1 cellular context compared by ENCODE assay signal in genomic region chrX:38805294-38806053, GRCh38.
A peak's percentile ranks its signal among the peaks of the same experiment; 100 is the strongest.
TF ChIP-seq lines count a peak whose summit lies in the region.

No MANE protein-coding gene starts in this region.

TF ChIP-seq in GM12878, 131 proteins besides CTCF, POLR2A, EP300 and RAD21 (continued from another document):
- TF ChIP-seq, protein P1, sequence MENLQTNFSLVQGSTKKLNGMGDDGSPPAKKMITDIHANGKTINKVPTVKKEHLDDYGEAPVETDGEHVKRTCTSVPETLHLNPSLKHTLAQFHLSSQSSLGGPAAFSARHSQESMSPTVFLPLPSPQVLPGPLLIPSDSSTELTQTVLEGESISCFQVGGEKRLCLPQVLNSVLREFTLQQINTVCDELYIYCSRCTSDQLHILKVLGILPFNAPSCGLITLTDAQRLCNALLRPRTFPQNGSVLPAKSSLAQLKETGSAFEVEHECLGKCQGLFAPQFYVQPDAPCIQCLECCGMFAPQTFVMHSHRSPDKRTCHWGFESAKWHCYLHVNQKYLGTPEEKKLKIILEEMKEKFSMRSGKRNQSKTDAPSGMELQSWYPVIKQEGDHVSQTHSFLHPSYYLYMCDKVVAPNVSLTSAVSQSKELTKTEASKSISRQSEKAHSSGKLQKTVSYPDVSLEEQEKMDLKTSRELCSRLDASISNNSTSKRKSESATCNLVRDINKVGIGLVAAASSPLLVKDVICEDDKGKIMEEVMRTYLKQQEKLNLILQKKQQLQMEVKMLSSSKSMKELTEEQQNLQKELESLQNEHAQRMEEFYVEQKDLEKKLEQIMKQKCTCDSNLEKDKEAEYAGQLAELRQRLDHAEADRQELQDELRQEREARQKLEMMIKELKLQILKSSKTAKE (IDR thresholded peaks at IDR 0.05; ENCODE audit: low read depth, poor library complexity, severe bottlenecking), result no peak
- peak; percentile 56; the same call in 1 of the 2 replicates for TF ChIP-seq ZNF687 (IDR thresholded peaks at IDR 0.05)
- TF ChIP-seq GATAD2B (conservative IDR thresholded peaks at IDR 0.05; ENCODE audit: low read depth), result peak; percentile 24; the same call in 1 of the 2 replicates
- no peak for TF ChIP-seq CREM (IDR thresholded peaks at IDR 0.05; ENCODE audit: low read depth)
- TF ChIP-seq CUX1 (IDR thresholded peaks at IDR 0.05; ENCODE audit: insufficient replicate concordance, low read depth, low read length), result no peak
- peak; percentile 72 for TF ChIP-seq EED (IDR thresholded peaks at IDR 0.05; ENCODE audit: low read depth)
- TF ChIP-seq YY1 (IDR thresholded peaks at IDR 0.05; ENCODE audit: low read depth, low read length), result peak; percentile 80
- TF ChIP-seq NR2F1 (conservative IDR thresholded peaks at IDR 0.05), result no peak
- TF ChIP-seq, protein P2, sequence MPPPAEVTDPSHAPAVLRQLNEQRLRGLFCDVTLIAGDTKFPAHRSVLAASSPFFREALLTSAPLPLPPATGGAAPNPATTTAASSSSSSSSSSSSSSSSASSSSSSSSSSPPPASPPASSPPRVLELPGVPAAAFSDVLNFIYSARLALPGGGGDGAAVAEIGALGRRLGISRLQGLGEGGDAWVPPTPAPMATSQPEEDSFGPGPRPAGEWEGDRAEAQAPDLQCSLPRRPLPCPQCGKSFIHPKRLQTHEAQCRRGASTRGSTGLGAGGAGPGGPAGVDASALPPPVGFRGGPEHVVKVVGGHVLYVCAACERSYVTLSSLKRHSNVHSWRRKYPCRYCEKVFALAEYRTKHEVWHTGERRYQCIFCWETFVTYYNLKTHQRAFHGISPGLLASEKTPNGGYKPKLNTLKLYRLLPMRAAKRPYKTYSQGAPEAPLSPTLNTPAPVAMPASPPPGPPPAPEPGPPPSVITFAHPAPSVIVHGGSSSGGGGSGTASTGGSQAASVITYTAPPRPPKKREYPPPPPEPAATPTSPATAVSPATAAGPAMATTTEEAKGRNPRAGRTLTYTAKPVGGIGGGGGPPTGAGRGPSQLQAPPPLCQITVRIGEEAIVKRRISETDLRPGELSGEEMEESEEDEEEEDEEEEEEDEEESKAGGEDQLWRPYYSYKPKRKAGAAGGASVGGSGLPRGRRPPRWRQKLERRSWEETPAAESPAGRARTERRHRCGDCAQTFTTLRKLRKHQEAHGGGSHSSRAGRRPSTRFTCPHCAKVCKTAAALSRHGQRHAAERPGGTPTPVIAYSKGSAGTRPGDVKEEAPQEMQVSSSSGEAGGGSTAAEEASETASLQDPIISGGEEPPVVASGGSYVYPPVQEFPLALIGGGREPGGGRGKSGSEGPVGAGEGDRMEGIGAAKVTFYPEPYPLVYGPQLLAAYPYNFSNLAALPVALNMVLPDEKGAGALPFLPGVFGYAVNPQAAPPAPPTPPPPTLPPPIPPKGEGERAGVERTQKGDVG (CRISPR knock-in tag; IDR thresholded peaks at IDR 0.05), result no peak
- TF ChIP-seq KDM1A (IDR thresholded peaks at IDR 0.05; ENCODE audit: borderline replicate concordance), result no peak
- TF ChIP-seq ZBTB33 (IDR thresholded peaks at IDR 0.05), result no peak
- TF ChIP-seq CEBPB (IDR thresholded peaks at IDR 0.05; ENCODE audit: borderline replicate concordance in 1 of 2, low read depth in 2 of 2, low read length in 2 of 2), result peak in 1 of 2 experiments; percentile 46; a peak in 1 of 4 replicates
- 0 out of 2 replicates have a peak, but pooled peaks have one; percentile 22 for TF ChIP-seq LARP7 (IDR thresholded peaks at IDR 0.05)
- TF ChIP-seq ZNF24 (IDR thresholded peaks at IDR 0.05), result no peak
- TF ChIP-seq IRF3 (IDR thresholded peaks at IDR 0.05), result no peak
- peak; percentile 86 for TF ChIP-seq RUNX3 (IDR thresholded peaks at IDR 0.05; ENCODE audit: low read length)
- TF ChIP-seq FOXM1 (IDR thresholded peaks at IDR 0.05; ENCODE audit: low read depth, low read length), result no peak
- TF ChIP-seq, protein P3, sequence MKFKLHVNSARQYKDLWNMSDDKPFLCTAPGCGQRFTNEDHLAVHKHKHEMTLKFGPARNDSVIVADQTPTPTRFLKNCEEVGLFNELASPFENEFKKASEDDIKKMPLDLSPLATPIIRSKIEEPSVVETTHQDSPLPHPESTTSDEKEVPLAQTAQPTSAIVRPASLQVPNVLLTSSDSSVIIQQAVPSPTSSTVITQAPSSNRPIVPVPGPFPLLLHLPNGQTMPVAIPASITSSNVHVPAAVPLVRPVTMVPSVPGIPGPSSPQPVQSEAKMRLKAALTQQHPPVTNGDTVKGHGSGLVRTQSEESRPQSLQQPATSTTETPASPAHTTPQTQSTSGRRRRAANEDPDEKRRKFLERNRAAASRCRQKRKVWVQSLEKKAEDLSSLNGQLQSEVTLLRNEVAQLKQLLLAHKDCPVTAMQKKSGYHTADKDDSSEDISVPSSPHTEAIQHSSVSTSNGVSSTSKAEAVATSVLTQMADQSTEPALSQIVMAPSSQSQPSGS (IDR thresholded peaks at IDR 0.05; ENCODE audit: low read length), result no peak
- TF ChIP-seq ZNF622 (IDR thresholded peaks at IDR 0.05), result no peak
- TF ChIP-seq BCL11A (IDR thresholded peaks at IDR 0.05; ENCODE audit: low read depth, low read length), result no peak
- TF ChIP-seq IKZF2 (IDR thresholded peaks at IDR 0.05), result peak in 1 of 2 experiments; percentile 51; a peak in 3 of 4 replicates
- peak; percentile 34; the same call in 1 of the 2 replicates for TF ChIP-seq TAF1 (IDR thresholded peaks at IDR 0.05; ENCODE audit: borderline replicate concordance, low read depth, low read length)
- no peak for TF ChIP-seq ATF3 (IDR thresholded peaks at IDR 0.05; ENCODE audit: borderline replicate concordance, extremely low read depth, low read depth, low read length)
- TF ChIP-seq NRF1 (conservative IDR thresholded peaks at IDR 0.05; ENCODE audit: low read depth, low read length), result no peak
- 0 out of 2 replicates have a peak, but pooled peaks have one; percentile 26 for TF ChIP-seq MXI1 (IDR thresholded peaks at IDR 0.05; ENCODE audit: low read depth, low read length)
- no peak for TF ChIP-seq STAT3 (IDR thresholded peaks at IDR 0.05; ENCODE audit: low read depth, low read length)
- TF ChIP-seq RELB (IDR thresholded peaks at IDR 0.05; ENCODE audit: low read depth), result 0 out of 2 replicates have a peak, but pooled peaks have one; percentile 15
